In the genomic region with DNA sequence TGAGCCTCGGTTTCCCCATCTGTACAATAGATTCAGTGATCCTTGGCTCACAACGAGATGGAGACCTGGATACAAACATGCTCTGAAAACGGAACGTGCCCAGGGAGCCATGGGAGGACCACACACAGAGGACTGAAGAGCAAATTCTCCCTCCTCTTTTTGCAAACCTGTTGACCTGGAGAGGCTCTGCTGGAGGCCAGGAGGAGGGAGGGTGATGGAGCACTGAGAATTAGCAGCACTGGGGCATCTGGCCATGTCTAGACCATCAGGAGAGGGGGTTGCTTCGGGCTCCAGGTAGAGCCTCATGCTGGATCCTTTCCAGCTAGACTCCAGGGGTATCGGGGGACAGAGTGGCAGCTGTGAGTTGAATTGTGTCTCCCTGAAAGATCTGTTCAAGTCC, we compare ENCODE assay signal across 16 cellular contexts.
DNase-seq lines count a peak whose midpoint lies in the region; TF ChIP-seq lines count a peak whose summit lies in the region.
"Had no signal": no experiment of that assay in that cellular context is flagged by ENCODE, and none has a peak within 500 bp of the region (broad histone marks: within the 10 kb centered on the region; RNA-seq: fewer than 3 reads in every experiment).

No MANE protein-coding gene starts in this region.

- no peak overlapping the region for H3K27ac Mint-ChIP-seq in endodermal cell
- peak overlapping the region; percentile 60 for H3K27ac Mint-ChIP-seq in neural crest cell (ENCODE audit: unreplicated experiment)
- H3K27ac Mint-ChIP-seq: CD4-positive, alpha-beta memory T cell; IgD-negative memory B cell had no signal

- intact Hi-C loops in posterior vena cava (cut with DNase I), result no loop called here

- H3K4me3 ChIP-seq in H7 (ENCODE audit: insufficient read depth, low read depth, low read length), result no peak overlapping the region
- H3K4me3 ChIP-seq in endodermal cell (ENCODE audit: low read length), result no peak overlapping the region
- no peak overlapping the region for H3K4me3 ChIP-seq in suprapubic skin
- H3K4me3 ChIP-seq: BLaER1 had no signal

- H3K9me3 ChIP-seq in endodermal cell (ENCODE audit: control insufficient read depth, low read length), result no peaks in the 10 kb centered on the region
- no peaks in the 10 kb centered on the region for H3K9me3 ChIP-seq in suprapubic skin
- H3K9me3 ChIP-seq: BLaER1 had no signal

- H3K27me3 ChIP-seq in H7 (ENCODE audit: control insufficient read depth, insufficient read depth, low read length) (peaks cover 1% of the 10 kb centered on the region; the same call in 1 of the 2 replicates), endodermal cell (ENCODE audit: control insufficient read depth, insufficient read depth, low read length, poor library complexity, severe bottlenecking) (no peaks in the 10 kb centered on the region), suprapubic skin (peaks cover 55% of the 10 kb centered on the region)
- H3K27me3 ChIP-seq: BLaER1 had no signal

- no peak for TF ChIP-seq POLR2A in suprapubic skin (IDR thresholded peaks at IDR 0.05)

- no peak overlapping the region for H3K27ac ChIP-seq in endodermal cell (ENCODE audit: low read depth, low read length)
- H3K27ac ChIP-seq in suprapubic skin, result no peak overlapping the region
- H3K27ac ChIP-seq: BLaER1 had no signal

- 89 to 95% methylated on average over 6 of the region's 6 CpGs for whole genome bisulfite sequencing in endodermal cell (ENCODE audit: insufficient coverage in 1 of 2, insufficient read length in 1 of 2), 2 experiments
- WGBS in suprapubic skin, result 69% methylated on average over 6 of the region's 6 CpGs

- H3K4me1 ChIP-seq in endodermal cell (ENCODE audit: control insufficient read depth, insufficient read depth, low read length) (no peaks in the 10 kb centered on the region), suprapubic skin (no peaks in the 10 kb centered on the region)

- DNase-seq in H7, result peak; percentile 21
- peak; percentile 36 for DNase-seq in endodermal cell
- no peak for DNase-seq in neural crest cell (ENCODE audit: low read depth, low spot score)
- peak; percentile 11 to 52 for DNase-seq in suprapubic skin (ENCODE audit: low spot score in 2 of 2)
- no peak for DNase-seq in HuH-7.5 (ENCODE audit: low spot score)
- no peak for DNase-seq in activated effector memory CD4-positive, alpha-beta T cell treated with anti-CD3 and anti-CD28 coated beads, Interleukin-2, amount 50 U/mL, for 16 hours
- no peak for DNase-seq in posterior vena cava (ENCODE audit: low spot score)
- DNase-seq: 8988T; CD4-positive, alpha-beta memory T cell; DMS153; DMS79; GDM1; HCEC 1CT had no signal

- no peak for TF ChIP-seq CTCF in endodermal cell (conservative IDR thresholded peaks at IDR 0.05)
- no peak for TF ChIP-seq CTCF in neural crest cell (conservative IDR thresholded peaks at IDR 0.05)
- no peak for TF ChIP-seq CTCF in suprapubic skin (IDR thresholded peaks at IDR 0.05)

- H3K36me3 ChIP-seq in H7 (replicated peaks; ENCODE audit: control insufficient read depth, insufficient read depth, low read length) (no peaks in the 10 kb centered on the region), endodermal cell (ENCODE audit: control insufficient read depth, insufficient read depth, low read length) (no peaks in the 10 kb centered on the region), suprapubic skin (no peaks in the 10 kb centered on the region)
- H3K36me3 ChIP-seq: BLaER1 had no signal

- H3K9me3 Mint-ChIP-seq in endodermal cell, result peaks cover 1% of the 10 kb centered on the region
- H3K9me3 Mint-ChIP-seq in neural crest cell, result no peaks in the 10 kb centered on the region
- H3K9me3 Mint-ChIP-seq: CD14-positive monocyte; CD4-positive, alpha-beta memory T cell had no signal

- H3K36me3 Mint-ChIP-seq in endodermal cell (ENCODE audit: low read depth) (no peaks in the 10 kb centered on the region), neural crest cell (ENCODE audit: low read depth) (no peaks in the 10 kb centered on the region)
- H3K36me3 Mint-ChIP-seq: CD14-positive monocyte; CD4-positive, alpha-beta memory T cell; IgD-negative memory B cell had no signal

- H3K4me1 Mint-ChIP-seq in endodermal cell (no peaks in the 10 kb centered on the region), neural crest cell (no peaks in the 10 kb centered on the region)
- H3K4me1 Mint-ChIP-seq: CD14-positive monocyte had no signal

- no peak overlapping the region for H3K4me3 Mint-ChIP-seq in endodermal cell
- H3K4me3 Mint-ChIP-seq in neural crest cell, result no peak overlapping the region
- H3K4me3 Mint-ChIP-seq: CD14-positive monocyte; CD4-positive, alpha-beta memory T cell had no signal

- H3K9ac ChIP-seq in endodermal cell (ENCODE audit: extremely low read depth, low read length, poor library complexity, severe bottlenecking), result no peak overlapping the region
- H3K9ac ChIP-seq: BLaER1 had no signal

- no peak for TF ChIP-seq EP300 in suprapubic skin (IDR thresholded peaks at IDR 0.05)

- H3K27me3 Mint-ChIP-seq in endodermal cell (ENCODE audit: insufficient read depth), result peaks cover 18% of the 10 kb centered on the region
- peaks cover 39% of the 10 kb centered on the region for H3K27me3 Mint-ChIP-seq in neural crest cell (ENCODE audit: low read depth)

Comparison
In these comparisons a context has a peak if more than half of its experiments do, and no peak if none do; other contexts are left out.
1. DNase-seq: peak in H7 (single experiment), endodermal cell (single experiment) and suprapubic skin (2 of 2); none in neural crest cell (single experiment), HuH-7.5 (single experiment), activated effector memory CD4-positive, alpha-beta T cell treated with anti-CD3 and anti-CD28 coated beads, Interleukin-2, amount 50 U/mL, for 16 hours (single experiment) and posterior vena cava (single experiment).